In the genomic region with DNA sequence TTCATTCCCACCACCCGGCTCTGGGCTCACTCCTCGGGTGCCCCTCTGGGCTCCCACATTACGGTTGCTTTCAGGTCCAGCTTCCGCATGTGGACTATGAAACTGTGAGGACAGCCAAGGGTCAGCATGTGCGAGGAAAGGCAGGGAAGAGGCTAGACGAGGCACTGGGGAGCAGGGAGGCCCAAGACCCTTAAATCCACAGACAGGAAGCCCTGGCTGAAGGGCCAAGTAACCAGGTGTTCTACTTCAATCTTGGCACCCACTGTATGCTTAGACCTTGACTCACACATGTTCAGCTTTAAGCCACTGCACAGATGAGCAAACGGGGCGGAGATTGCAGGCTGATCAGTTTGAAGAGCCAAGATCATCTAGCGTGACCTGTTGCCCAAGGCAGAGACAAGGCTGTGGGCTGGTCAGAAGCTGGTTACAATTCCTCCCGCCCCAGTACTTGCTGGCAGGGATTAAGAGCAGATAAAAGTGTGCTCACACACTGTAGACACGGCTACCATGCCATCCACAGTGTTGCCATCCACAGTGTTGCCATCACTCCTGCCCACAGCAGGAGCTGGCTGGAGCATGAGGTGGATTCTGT, we compare ENCODE assay signal across 12 cellular contexts. TPM values are rescaled to one million over a fixed set of nuclear protein-coding genes. Genes with fewer than 3 reads are reported as not detected.
DNase-seq lines count a peak whose midpoint lies in the region; ATAC-seq, FAIRE-seq and TF ChIP-seq lines count a peak whose summit lies in the region.
"Had no signal": no experiment of that assay in that cellular context is flagged by ENCODE, and none has a peak within 500 bp of the region (broad histone marks: within the 10 kb centered on the region; RNA-seq: fewer than 3 reads in every experiment).

A gene (plus strand): TSS at position 393 of the 592 bp plus-strand sequence. CDS start 184 bp downstream, at position 577.

- H3K27ac ChIP-seq in K562 (ENCODE audit: extremely low read depth, low read depth, low read length) (no peak within 1 kb of the TSS), liver (ENCODE audit: low read depth in 1 of 2, low read length in 2 of 2) (peak within 1 kb of the TSS; percentile 64 to 77), vagina (no peak within 1 kb of the TSS)
- H3K27ac ChIP-seq: VCaP had no signal

- H3K9me1 ChIP-seq in K562 (ENCODE audit: control insufficient read depth, insufficient read depth, low read length): no peaks in the 10 kb centered on the region

- H3K36me3 ChIP-seq in K562 (ENCODE audit: control insufficient read depth, insufficient read depth, low read length): no peaks in the 10 kb centered on the region
- no peaks in the 10 kb centered on the region for H3K36me3 ChIP-seq in liver (ENCODE audit: control insufficient read depth in 4 of 4, insufficient read depth in 3 of 4, low read depth in 1 of 4, low read length in 3 of 4)
- H3K36me3 ChIP-seq in vagina: no peaks in the 10 kb centered on the region

- H3K4me3 Mint-ChIP-seq in natural killer cell treated with Interleukin-12 subunit alpha and Interleukin-12 subunit beta and Interleukin-15 and Interleukin-18, amount 100 ng/mL, for 72 hours: no peak within 1 kb of the TSS
- H3K4me3 Mint-ChIP-seq in natural killer cell (no peak within 1 kb of the TSS), CD14-positive monocyte (no peak within 1 kb of the TSS)
- H3K4me3 Mint-ChIP-seq: dendritic cell treated with granulocyte-macrophage colony-stimulating factor and Interleukin-4, amounts not matched to agents 40 ng/mL and 50 ng/mL, for 4 days had no signal

- peak within 1 kb of the TSS; percentile 10 to 71 for H3K27ac Mint-ChIP-seq in natural killer cell treated with Interleukin-12 subunit alpha and Interleukin-12 subunit beta and Interleukin-15 and Interleukin-18, amount 100 ng/mL, for 72 hours
- H3K27ac Mint-ChIP-seq in natural killer cell (no peak within 1 kb of the TSS), CD14-positive monocyte (no peak within 1 kb of the TSS)
- H3K27ac Mint-ChIP-seq: dendritic cell treated with granulocyte-macrophage colony-stimulating factor and Interleukin-4, amounts not matched to agents 40 ng/mL and 50 ng/mL, for 4 days had no signal

- H3K9ac ChIP-seq in K562 (ENCODE audit: insufficient read depth in 1 of 2, low read depth in 2 of 2, low read length in 2 of 2) (peak within 1 kb of the TSS in 1 of 2 experiments; percentile 61; a peak in 2 of 4 replicates), liver (ENCODE audit: low read depth in 1 of 2, low read length in 2 of 2) (no peak within 1 kb of the TSS)

- CTCF ChIA-PET in K562 (lab: Yijun Ruan, JAX; ENCODE audit: low intra/inter-chr PET ratio): no interaction called here

- H2AFZ ChIP-seq in K562 (ENCODE audit: low read depth, low read length): peak within 1 kb of the TSS; percentile 58; the same call in 1 of the 2 replicates

- no peaks in the 10 kb centered on the region for H3K4me1 ChIP-seq in K562 (replicated peaks in 1 of 2; ENCODE audit: control insufficient read depth in 2 of 2, insufficient read depth in 2 of 2, low read length in 2 of 2)
- H3K4me1 ChIP-seq in liver (ENCODE audit: control insufficient read depth in 4 of 4, insufficient read depth in 4 of 4, low read length in 3 of 4): peaks cover 6 to 12% (median 9%) of the 10 kb centered on the region in 4 donors
- H3K4me1 ChIP-seq in vagina: no peaks in the 10 kb centered on the region

- WGBS in K562 (ENCODE audit: insufficient coverage, low coverage, missing lambda C conversion rate): 34% methylated on average over 11 of the region's 11 CpGs
- WGBS in liver: 39% methylated on average over 11 of the region's 11 CpGs

- TF ChIP-seq POLR2A in K562 (conservative IDR thresholded peaks at IDR 0.05) (no peak), vagina (IDR thresholded peaks at IDR 0.05) (no peak)

- no peaks in the 10 kb centered on the region for H3K36me3 Mint-ChIP-seq in natural killer cell treated with Interleukin-12 subunit alpha and Interleukin-12 subunit beta and Interleukin-15 and Interleukin-18, amount 100 ng/mL, for 72 hours
- H3K36me3 Mint-ChIP-seq in natural killer cell: no peaks in the 10 kb centered on the region
- H3K36me3 Mint-ChIP-seq in CD14-positive monocyte: no peaks in the 10 kb centered on the region

- no peak for DNase-seq in natural killer cell treated with Interleukin-12 subunit alpha and Interleukin-12 subunit beta and Interleukin-15 and Interleukin-18, amount 100 ng/mL, for 72 hours (ENCODE audit: low spot score)
- DNase-seq in natural killer cell (no peak), K562 (ENCODE audit: extremely low read depth in 1 of 4, low spot score in 3 of 4) (no peak), vagina (ENCODE audit: extremely low spot score in 2 of 2) (no peak), CD14-positive monocyte (ENCODE audit: low spot score) (no peak), medulla oblongata (ENCODE audit: extremely low spot score) (no peak), NCI-H446 (lab: John Stamatoyannopoulos, UW) (no peak)
- DNase-seq: DMS79 treated with DMSO at 0.1 percent for 48 hours, NCI-H1436 treated with DMSO at 0.1 percent for 48 hours had no signal

- BruUV-seq in K562 (replicated peaks; lab: Mats Ljungman, UMichigan): no TSS peak

- no peaks in the 10 kb centered on the region for H3K79me2 ChIP-seq in K562 (ENCODE audit: control insufficient read depth, insufficient read depth, low read length)

- H3K27me3 Mint-ChIP-seq in natural killer cell treated with Interleukin-12 subunit alpha and Interleukin-12 subunit beta and Interleukin-15 and Interleukin-18, amount 100 ng/mL, for 72 hours: no peaks in the 10 kb centered on the region
- H3K27me3 Mint-ChIP-seq in natural killer cell (ENCODE audit: low read depth in 2 of 2) (peaks cover 0 to 4% of the 10 kb centered on the region in 2 donors), CD14-positive monocyte (ENCODE audit: low read depth in 3 of 3) (peaks cover 5 to 8% (median 7%) of the 10 kb centered on the region in 3 donors)

- H3K9me3 Mint-ChIP-seq in natural killer cell treated with Interleukin-12 subunit alpha and Interleukin-12 subunit beta and Interleukin-15 and Interleukin-18, amount 100 ng/mL, for 72 hours: no peaks in the 10 kb centered on the region
- H3K9me3 Mint-ChIP-seq in natural killer cell (no peaks in the 10 kb centered on the region), CD14-positive monocyte (no peaks in the 10 kb centered on the region)
- H3K9me3 Mint-ChIP-seq: dendritic cell treated with granulocyte-macrophage colony-stimulating factor and Interleukin-4, amounts not matched to agents 40 ng/mL and 50 ng/mL, for 4 days had no signal

- TF ChIP-seq RAD21 in K562 (CRISPR knock-in tag; conservative IDR thresholded peaks at IDR 0.05 in 1 of 2, IDR thresholded peaks at IDR 0.05 in 1 of 2) (no peak), liver (IDR thresholded peaks at IDR 0.05) (peak in 1 of 2 donors; percentile 20)

- H3K4me2 ChIP-seq in K562 (ENCODE audit: insufficient read depth, low read length): no peak within 1 kb of the TSS

- intact Hi-C loops in natural killer cell (cut with micrococcal nuclease) (no loop called here), K562 (cut with micrococcal nuclease) (no loop called here), vagina (cut with DNase I) (no loop called here), CD14-positive monocyte (cut with micrococcal nuclease) (no loop called here)

- peak; percentile 11 for FAIRE-seq in K562 (lab: Jason Lieb, UNC)

- H3K27me3 ChIP-seq in K562 (ENCODE audit: control insufficient read depth in 2 of 2, insufficient read depth in 2 of 2, low read length in 2 of 2): no peaks in the 10 kb centered on the region; a peak in 1 of 5 replicates
- H3K27me3 ChIP-seq in liver (ENCODE audit: control insufficient read depth in 4 of 4, insufficient read depth in 4 of 4, low read length in 3 of 4): no peaks in the 10 kb centered on the region
- no peaks in the 10 kb centered on the region for H3K27me3 ChIP-seq in vagina

- TF ChIP-seq CTCF in natural killer cell (IDR thresholded peaks at IDR 0.05): no peak
- no peak for TF ChIP-seq CTCF in K562 (IDR thresholded peaks at IDR 0.05 in 2 of 3, conservative IDR thresholded peaks at IDR 0.05 in 1 of 3; ENCODE audit: insufficient read depth in 2 of 3, low read depth in 1 of 3, low read length in 3 of 3)
- TF ChIP-seq CTCF in liver (IDR thresholded peaks at IDR 0.05; ENCODE audit: low read depth, low read length, missing input control): no peak
- no peak for TF ChIP-seq CTCF in vagina (IDR thresholded peaks at IDR 0.05)
- no peak for TF ChIP-seq CTCF in CD14-positive monocyte (IDR thresholded peaks at IDR 0.05)

- no peak within 1 kb of the TSS for H3K4me3 ChIP-seq in K562
- H3K4me3 ChIP-seq in liver (ENCODE audit: low read depth in 1 of 3, low read length in 3 of 3): no peak within 1 kb of the TSS
- no peak within 1 kb of the TSS for H3K4me3 ChIP-seq in vagina

- TF ChIP-seq EP300 in K562 (IDR thresholded peaks at IDR 0.05; ENCODE audit: low read length): no peak

- H3K4me1 Mint-ChIP-seq in natural killer cell treated with Interleukin-12 subunit alpha and Interleukin-12 subunit beta and Interleukin-15 and Interleukin-18, amount 100 ng/mL, for 72 hours (ENCODE audit: low read depth in 2 of 2): peaks cover 21 to 26% of the 10 kb centered on the region in 2 donors
- no peaks in the 10 kb centered on the region for H3K4me1 Mint-ChIP-seq in natural killer cell
- H3K4me1 Mint-ChIP-seq in CD14-positive monocyte: no peaks in the 10 kb centered on the region

- in situ Hi-C loops in K562 (cut with MboI): no loop called here

- no peak for ATAC-seq in natural killer cell treated with Interleukin-12 subunit alpha and Interleukin-12 subunit beta and Interleukin-15 and Interleukin-18, amount 100 ng/mL, for 72 hours
- ATAC-seq in natural killer cell (no peak), K562 (peak; percentile 28; the same call in 1 of the 3 replicates)

- POLR2A ChIA-PET in K562 (lab: Yijun Ruan, JAX): interaction anchor here (0.6 to 1.2 kb wide), 2 partner anchors 172 to 187 kb away, joined by 3 read pairs; no protein-coding TSS in a partner anchor

- H4K20me1 ChIP-seq in K562 (replicated peaks; ENCODE audit: control insufficient read depth, insufficient read depth, low read length): no peaks in the 10 kb centered on the region

- H3K9me3 ChIP-seq in K562 (replicated peaks; ENCODE audit: control insufficient read depth, insufficient read depth, low read depth, low read length) (no peaks in the 10 kb centered on the region), liver (ENCODE audit: control insufficient read depth in 4 of 4, low read length in 3 of 4) (no peaks in the 10 kb centered on the region), vagina (no peaks in the 10 kb centered on the region)

RNA-seq across cellular contexts. Expression of the gene that starts here (rescaled TPM):
- 1 to 10 TPM; 6.5 to 8.2 TPM for total RNA-seq in natural killer cell treated with Interleukin-12 subunit alpha and Interleukin-12 subunit beta and Interleukin-15 and Interleukin-18, amount 100 ng/mL, for 72 hours
- total RNA-seq in natural killer cell: 1 to 10 TPM; 7.5 to 9.0 (median 8.8) TPM
- total RNA-seq in K562 (2011; cell fraction: chromatin; rRNA removed; ENCODE audit: low replicate concordance): 0.58 and 1.8 TPM in 2 replicates
- total RNA-seq in K562 (2011; cell fraction: nucleolus; rRNA removed): 0.13 and 0.83 TPM in 2 replicates
- total RNA-seq in K562 (2011; cell fraction: nucleoplasm; rRNA removed): 0.61 and 1.7 TPM in 2 replicates
- total RNA-seq in K562 (2014; rRNA removed): 0.09 TPM in 1 of 2 replicates, not detected in the other
- not detected in 2 replicates for total RNA-seq in K562 (2014; rRNA removed; fragmentation: Illumina TruSeq; extraction: Trizol)
- not detected in 2 replicates for total RNA-seq in K562 (2015; rRNA removed; fragmentation: Illumina TruSeq; extraction: Trizol)
- total RNA-seq in K562 (2021): 0.20 TPM in 1 of 2 replicates, not detected in the other
- 0.04 and 0.11 TPM in 2 replicates for polyA plus RNA-seq in K562 (2011; rRNA removed)
- polyA plus RNA-seq in K562 (2011; cell fraction: cytosol; rRNA removed): 0.12 TPM in 1 of 2 replicates, not detected in the other
- 0.22 and 0.54 TPM in 2 replicates for polyA plus RNA-seq in K562 (2011; cell fraction: nucleus; rRNA removed)
- polyA plus RNA-seq in K562 (2012): 0.03 and 0.10 TPM in 2 replicates
- not detected in 2 replicates for polyA plus RNA-seq in K562 (2014; fragmentation: Illumina TruSeq; extraction: Trizol)
- polyA plus RNA-seq in K562 (2014; fragmentation: Nextera tagmentation; extraction: Ambion mirVana): under 1 TPM in 1 of 2 experiments, not detected in 1; 0.13 TPM
- not detected in 2 replicates for polyA plus RNA-seq in K562 (2014; rRNA removed)
- polyA minus RNA-seq in K562 (2011; rRNA and poly(A)+ RNA removed): not detected in 2 replicates
- not detected in 2 replicates for polyA minus RNA-seq in K562 (2011; cell fraction: cytosol; rRNA and poly(A)+ RNA removed)
- not detected in 2 replicates for polyA minus RNA-seq in K562 (2011; cell fraction: nucleus; rRNA and poly(A)+ RNA removed)
- 10 to 100 TPM in 1 of 2 donors, 1 to 10 TPM in 1; 1.6 to 20.5 TPM for total RNA-seq in liver
- 10 to 100 TPM in 1 of 2 donors, 1 to 10 TPM in 1; 5.4 to 17.1 TPM for polyA plus RNA-seq in liver
- total RNA-seq in vagina: 12.5 TPM
- polyA plus RNA-seq in CD14-positive monocyte: 1 to 10 TPM; 3.3 to 4.1 TPM

Comparison
In these comparisons a context has a peak if more than half of its experiments do, and no peak if none do; other contexts are left out.
1. H3K27ac Mint-ChIP-seq: peak in natural killer cell treated with Interleukin-12 subunit alpha and Interleukin-12 subunit beta and Interleukin-15 and Interleukin-18, amount 100 ng/mL, for 72 hours (2 of 2); none in natural killer cell (0 of 2) and CD14-positive monocyte (0 of 7).
2. H3K27ac ChIP-seq: peak in liver (2 of 2); none in K562 (single experiment) and vagina (single experiment).